12 cellular contexts compared by ENCODE assay signal in genomic region chr9:109986423-109987055, GRCh38.
DNase-seq lines count a peak whose midpoint lies in the region; ATAC-seq, FAIRE-seq and TF ChIP-seq lines count a peak whose summit lies in the region.
"Had no signal": no experiment of that assay in that cellular context is flagged by ENCODE, and none has a peak within 500 bp of the region (broad histone marks: within the 10 kb centered on the region; RNA-seq: fewer than 3 reads in every experiment).

No MANE protein-coding gene starts in this region.

- FAIRE-seq in astrocyte (lab: Jason Lieb, UNC): peak; percentile 94
- FAIRE-seq: small intestine had no signal

- H4K20me1 ChIP-seq in astrocyte (ENCODE audit: insufficient read depth, low read length) (no peaks in the 10 kb centered on the region), hepatocyte (ENCODE audit: insufficient read depth, poor library complexity, severe bottlenecking) (no peaks in the 10 kb centered on the region)

- ATAC-seq in GM18511 (IDR thresholded peaks at IDR 0.05; ENCODE audit: unreplicated experiment): no peak
- ATAC-seq: stimulated activated naive CD8-positive, alpha-beta T cell treated with anti-CD3 and anti-CD28 coated beads, Interleukin-15, amount 100 ng/mL, for 72 hours had no signal

- H3K27ac ChIP-seq in astrocyte (ENCODE audit: low read depth, low read length) (peak overlapping the region; percentile 87), hepatocyte (peak overlapping the region; percentile 11), tibial artery (peak overlapping the region; percentile 69 to 75), neuronal stem cell (replicated peaks; ENCODE audit: low read length) (no peak overlapping the region)
- no peak overlapping the region for H3K27ac ChIP-seq in CD8-positive, alpha-beta memory T cell (ENCODE audit: low read depth, low read length)
- H3K27ac ChIP-seq: VCaP had no signal

- no peak overlapping the region for H2AFZ ChIP-seq in astrocyte (ENCODE audit: low read depth, low read length)
- H2AFZ ChIP-seq in hepatocyte: no peak overlapping the region
- H2AFZ ChIP-seq in neuronal stem cell (ENCODE audit: low read length): no peak overlapping the region

- no peaks in the 10 kb centered on the region for H3K9me3 ChIP-seq in astrocyte (ENCODE audit: insufficient read depth, low read depth, low read length)
- H3K9me3 ChIP-seq in hepatocyte (ENCODE audit: low read depth): no peaks in the 10 kb centered on the region
- no peaks in the 10 kb centered on the region for H3K9me3 ChIP-seq in tibial artery
- no peaks in the 10 kb centered on the region for H3K9me3 ChIP-seq in CD8-positive, alpha-beta memory T cell (ENCODE audit: low read length)
- peaks cover 3 to 13% of the 10 kb centered on the region in 2 donors for H3K9me3 ChIP-seq in neuronal stem cell (replicated peaks in 1 of 2; ENCODE audit: control insufficient read depth in 2 of 2, insufficient read depth in 1 of 2, low read depth in 1 of 2, low read length in 2 of 2)

- peak; percentile 82 for DNase-seq in HS-27A (ENCODE audit: low read depth)
- DNase-seq in astrocyte (ENCODE audit: low read depth): peak; percentile 99
- DNase-seq in hepatocyte (ENCODE audit: low spot score): no peak
- no peak for DNase-seq in tibial artery
- DNase-seq in CD8-positive, alpha-beta memory T cell: no peak
- no peak for DNase-seq in neuronal stem cell (ENCODE audit: low spot score)
- DNase-seq: activated effector memory CD4-positive, alpha-beta T cell treated with Interleukin-2 at 50 U/mL for 16 hours; NCI-H1417 treated with DMSO at 0.1 percent for 48 hours; small intestine; stimulated activated naive CD8-positive, alpha-beta T cell treated with anti-CD3 and anti-CD28 coated beads, Interleukin-15, amount 100 ng/mL, for 72 hours had no signal

- H3K14ac ChIP-seq in neuronal stem cell (ENCODE audit: low read length): no peak overlapping the region

- 90% methylated on average over 1 of the region's 1 CpG for WGBS in hepatocyte (ENCODE audit: low lambda C conversion rate, missing lambda C conversion rate)
- no CpG with 5 or more reads among the region's 1 CpG for WGBS in neuronal stem cell (ENCODE audit: extremely low coverage in 2 of 2, insufficient read length in 2 of 2, insufficient replicate concordance in 1 of 2), 2 donors

- no peak overlapping the region for H4K8ac ChIP-seq in neuronal stem cell (ENCODE audit: low read depth, low read length)

- no peak overlapping the region for H4K91ac ChIP-seq in neuronal stem cell (ENCODE audit: low read depth, low read length, poor library complexity)

- peak overlapping the region; percentile 20 for H3K4me3 ChIP-seq in astrocyte (ENCODE audit: insufficient read depth, low read depth, low read length)
- H3K4me3 ChIP-seq in hepatocyte: no peak overlapping the region
- no peak overlapping the region for H3K4me3 ChIP-seq in tibial artery
- H3K4me3 ChIP-seq in CD8-positive, alpha-beta memory T cell (ENCODE audit: low read length): no peak overlapping the region
- no peak overlapping the region for H3K4me3 ChIP-seq in neuronal stem cell (ENCODE audit: low read length in 2 of 2)

- H3K23ac ChIP-seq in neuronal stem cell (ENCODE audit: low read depth, low read length, poor library complexity): no peak overlapping the region

- no peak overlapping the region for H3K4me3 Mint-ChIP-seq in astrocyte (ENCODE audit: unreplicated experiment)
- H3K4me3 Mint-ChIP-seq in CD8-positive, alpha-beta memory T cell: no peak overlapping the region
- H3K4me3 Mint-ChIP-seq: stimulated activated naive CD8-positive, alpha-beta T cell treated with anti-CD3 and anti-CD28 coated beads, Interleukin-15, amount 100 ng/mL, for 72 hours had no signal

- H3K79me2 ChIP-seq in astrocyte (ENCODE audit: insufficient read depth, low read length) (no peaks in the 10 kb centered on the region), hepatocyte (no peaks in the 10 kb centered on the region)

- peaks cover 15% of the 10 kb centered on the region for H3K36me3 Mint-ChIP-seq in astrocyte (ENCODE audit: low read depth, unreplicated experiment)
- no peaks in the 10 kb centered on the region for H3K36me3 Mint-ChIP-seq in CD8-positive, alpha-beta memory T cell

- H2BK15ac ChIP-seq in neuronal stem cell (ENCODE audit: low read length): no peak overlapping the region

- POLR2A ChIA-PET in CD8-positive, alpha-beta memory T cell (lab: Charles Lee): no interaction called here

- H3K4me1 Mint-ChIP-seq in astrocyte (ENCODE audit: low read depth, unreplicated experiment): peaks cover 11% of the 10 kb centered on the region
- no peaks in the 10 kb centered on the region for H3K4me1 Mint-ChIP-seq in CD8-positive, alpha-beta memory T cell
- H3K4me1 Mint-ChIP-seq: stimulated activated naive CD8-positive, alpha-beta T cell treated with anti-CD3 and anti-CD28 coated beads, Interleukin-15, amount 100 ng/mL, for 72 hours had no signal

- H3K18ac ChIP-seq in neuronal stem cell (ENCODE audit: low read length): no peak overlapping the region

- H3K27ac Mint-ChIP-seq in astrocyte (ENCODE audit: unreplicated experiment): peak overlapping the region; percentile 92
- no peak overlapping the region for H3K27ac Mint-ChIP-seq in CD8-positive, alpha-beta memory T cell
- H3K27ac Mint-ChIP-seq: stimulated activated naive CD8-positive, alpha-beta T cell treated with anti-CD3 and anti-CD28 coated beads, Interleukin-15, amount 100 ng/mL, for 72 hours had no signal

- no peaks in the 10 kb centered on the region for H3K27me3 Mint-ChIP-seq in astrocyte (ENCODE audit: low read depth, unreplicated experiment)
- H3K27me3 Mint-ChIP-seq in CD8-positive, alpha-beta memory T cell: peaks cover 0 to 3% of the 10 kb centered on the region in 2 donors
- H3K27me3 Mint-ChIP-seq: stimulated activated naive CD8-positive, alpha-beta T cell treated with anti-CD3 and anti-CD28 coated beads, Interleukin-15, amount 100 ng/mL, for 72 hours had no signal

- CTCF ChIA-PET in CD8-positive, alpha-beta memory T cell (lab: Charles Lee): no interaction called here

- H3K79me1 ChIP-seq in neuronal stem cell (ENCODE audit: low read depth, low read length): no peaks in the 10 kb centered on the region

- no peak overlapping the region for H2BK12ac ChIP-seq in neuronal stem cell (ENCODE audit: low read length)

- H2BK5ac ChIP-seq in neuronal stem cell (ENCODE audit: low read length): no peak overlapping the region

- intact Hi-C loops in tibial artery (cut with DNase I; ENCODE audit: low total_unique reads): no loop called here

- TF ChIP-seq CTCF in astrocyte (IDR thresholded peaks at IDR 0.05; ENCODE audit: insufficient read depth, low read depth, low read length): no peak
- no peak for TF ChIP-seq CTCF in hepatocyte (IDR thresholded peaks at IDR 0.05; ENCODE audit: poor library complexity)
- TF ChIP-seq CTCF in tibial artery (IDR thresholded peaks at IDR 0.05): no peak

- H3K4me1 ChIP-seq in astrocyte (ENCODE audit: insufficient read depth, low read length) (peaks cover 23% of the 10 kb centered on the region), hepatocyte (ENCODE audit: insufficient read depth) (no peaks in the 10 kb centered on the region), tibial artery (peaks cover 0 to 59% (median 21%) of the 10 kb centered on the region in 4 donors), neuronal stem cell (ENCODE audit: control insufficient read depth in 2 of 2, insufficient read depth in 1 of 2, low read depth in 1 of 2, low read length in 2 of 2) (no peaks in the 10 kb centered on the region)
- H3K4me1 ChIP-seq in CD8-positive, alpha-beta memory T cell (ENCODE audit: insufficient read depth, low read length): no peaks in the 10 kb centered on the region

- H3K36me3 ChIP-seq in astrocyte (ENCODE audit: insufficient read depth, low read length) (no peaks in the 10 kb centered on the region), hepatocyte (replicated peaks; ENCODE audit: insufficient read depth, low read depth) (no peaks in the 10 kb centered on the region), tibial artery (no peaks in the 10 kb centered on the region), neuronal stem cell (replicated peaks in 1 of 2; ENCODE audit: control insufficient read depth in 2 of 2, insufficient read depth in 2 of 2, low read length in 2 of 2) (no peaks in the 10 kb centered on the region)
- no peaks in the 10 kb centered on the region for H3K36me3 ChIP-seq in CD8-positive, alpha-beta memory T cell (ENCODE audit: insufficient read depth, low read length)

- H3K4me2 ChIP-seq in astrocyte (ENCODE audit: low read length) (peak overlapping the region; percentile 74), hepatocyte (no peak overlapping the region), neuronal stem cell (ENCODE audit: insufficient read depth, low read length, poor library complexity, severe bottlenecking) (no peak overlapping the region)

- H3K9me2 ChIP-seq in hepatocyte (replicated peaks; ENCODE audit: insufficient read depth): no peaks in the 10 kb centered on the region

- no peak overlapping the region for H3K4ac ChIP-seq in neuronal stem cell (ENCODE audit: low read length)

- no peak overlapping the region for H2AK5ac ChIP-seq in neuronal stem cell (ENCODE audit: low read depth, low read length)

- peaks cover 9% of the 10 kb centered on the region for H3K9me3 Mint-ChIP-seq in astrocyte (ENCODE audit: unreplicated experiment)
- peaks cover 2 to 22% (median 12%) of the 10 kb centered on the region in 5 donors for H3K9me3 Mint-ChIP-seq in CD8-positive, alpha-beta memory T cell

- no peak overlapping the region for H2BK120ac ChIP-seq in neuronal stem cell (ENCODE audit: low read depth, low read length)

- H3K27me3 ChIP-seq in astrocyte (ENCODE audit: insufficient read depth, low read length) (no peaks in the 10 kb centered on the region), hepatocyte (no peaks in the 10 kb centered on the region), tibial artery (no peaks in the 10 kb centered on the region), neuronal stem cell (ENCODE audit: control insufficient read depth in 3 of 3, insufficient read depth in 3 of 3, low read depth in 1 of 3, low read length in 3 of 3) (no peaks in the 10 kb centered on the region)
- no peaks in the 10 kb centered on the region for H3K27me3 ChIP-seq in CD8-positive, alpha-beta memory T cell (ENCODE audit: insufficient read depth, low read length, poor library complexity, severe bottlenecking)

- peak overlapping the region; percentile 75 for H3K9ac ChIP-seq in astrocyte (ENCODE audit: low read length)
- no peak overlapping the region for H3K9ac ChIP-seq in neuronal stem cell (ENCODE audit: low read depth, low read length, poor library complexity)

Comparison
In these comparisons a context has a peak if more than half of its experiments do, and no peak if none do; other contexts are left out.
1. DNase-seq: peak in HS-27A (single experiment) and astrocyte (single experiment); none in hepatocyte (single experiment), tibial artery (0 of 2), CD8-positive, alpha-beta memory T cell (0 of 5) and neuronal stem cell (single experiment).
2. H3K27ac ChIP-seq: peak in astrocyte (single experiment), hepatocyte (single experiment) and tibial artery (2 of 2); none in CD8-positive, alpha-beta memory T cell (single experiment) and neuronal stem cell (single experiment).